In genomic region chr7:128387216-128387615, GRCh38 we compare ENCODE assay signal across 17 cellular contexts. TPM values are rescaled to one million over a fixed set of nuclear protein-coding genes. Genes with fewer than 3 reads are reported as not detected.
DNase-seq lines count a peak whose midpoint lies in the region; ATAC-seq, FAIRE-seq and TF ChIP-seq lines count a peak whose summit lies in the region.
"Had no signal": no experiment of that assay in that cellular context is flagged by ENCODE, and none has a peak within 500 bp of the region (broad histone marks: within the 10 kb centered on the region; RNA-seq: fewer than 3 reads in every experiment).

No MANE protein-coding gene starts in this region.

- POLR2A ChIA-PET in Panc1 (lab: Charles Lee): interaction anchor here (0.6 kb wide), 2 partner anchors 15 to 23 kb away, joined by 12 to 23 read pairs; no protein-coding TSS in a partner anchor
- POLR2A ChIA-PET in activated CD4-positive, alpha-beta T cell treated with anti-CD3 and anti-CD28 coated beads, Interleukin-2, amount 10 ng/mL, durations not matched to agents 7 days and 5 days (lab: Charles Lee): no interaction called here

- no peak overlapping the region for H3K27ac ChIP-seq in Panc1 (ENCODE audit: low read length)
- H3K27ac ChIP-seq in gastroesophageal sphincter: peak overlapping the region in 2 of 4 donors; percentile 21 to 26
- H3K27ac ChIP-seq in pancreas: no peak overlapping the region
- H3K27ac ChIP-seq: ascending aorta, heart left ventricle, testis, VCaP had no signal

- in situ Hi-C loops in Panc1 (cut with HindIII; ENCODE audit: low pct_unique_long_range_greater_than_20kb, low sequenced_read_pairs): no loop called here

- ATAC-seq in Panc1 (peak; percentile 24; the same call in 1 of the 2 replicates), gastroesophageal sphincter (peak; percentile 26), pancreas (peak in 3 of 4 donors; percentile 31 to 49 (median 48)), GM19452 (IDR thresholded peaks at IDR 0.05; ENCODE audit: unreplicated experiment) (no peak), GM18907 (IDR thresholded peaks at IDR 0.05; ENCODE audit: unreplicated experiment) (no peak)

- H3K36me3 Mint-ChIP-seq in activated CD4-positive, alpha-beta T cell treated with anti-CD3 and anti-CD28 coated beads, Interleukin-2, amount 10 ng/mL, durations not matched to agents 7 days and 5 days (ENCODE audit: low read depth): no peaks in the 10 kb centered on the region
- H3K36me3 Mint-ChIP-seq: activated naive CD8-positive, alpha-beta T cell; memory B cell had no signal

- H3K27me3 ChIP-seq in Panc1 (ENCODE audit: control insufficient read depth, insufficient read depth, low read length): no peaks in the 10 kb centered on the region
- peaks cover 20% of the 10 kb centered on the region for H3K27me3 ChIP-seq in gastroesophageal sphincter
- no peaks in the 10 kb centered on the region for H3K27me3 ChIP-seq in pancreas
- H3K27me3 ChIP-seq: ascending aorta, testis had no signal

- DNase-seq in D341Med (ENCODE audit: low spot score) (peak; percentile 37), Panc1 (ENCODE audit: low read depth, low spot score) (no peak), pancreas (no peak)
- DNase-seq in activated CD4-positive, alpha-beta T cell treated with anti-CD3 and anti-CD28 coated beads, Interleukin-2, amount 10 ng/mL, durations not matched to agents 7 days and 5 days: no peak

- H3K27me3 Mint-ChIP-seq in activated CD4-positive, alpha-beta T cell treated with anti-CD3 and anti-CD28 coated beads, Interleukin-2, amount 10 ng/mL, durations not matched to agents 7 days and 5 days: no peaks in the 10 kb centered on the region
- H3K27me3 Mint-ChIP-seq: activated naive CD8-positive, alpha-beta T cell; activated T-helper 17 cell treated with anti-CD3 and anti-CD28 coated beads, Interleukin-2, amount 50 U/mL, for 72 hours; CD8-positive, alpha-beta memory T cell; central memory CD8-positive, alpha-beta T cell; memory B cell had no signal

- no peak overlapping the region for H3K4me3 ChIP-seq in Panc1 (ENCODE audit: low read depth in 2 of 2, low read length in 2 of 2)
- H3K4me3 ChIP-seq in gastroesophageal sphincter: peak overlapping the region in 1 of 2 donors; percentile 11
- H3K4me3 ChIP-seq in pancreas: no peak overlapping the region
- H3K4me3 ChIP-seq: testis had no signal

- H3K9me3 ChIP-seq in Panc1 (ENCODE audit: control insufficient read depth, insufficient read depth, low read depth, low read length) (no peaks in the 10 kb centered on the region), gastroesophageal sphincter (no peaks in the 10 kb centered on the region), pancreas (no peaks in the 10 kb centered on the region)
- H3K9me3 ChIP-seq: ascending aorta, heart left ventricle, testis had no signal

- TF ChIP-seq EP300 in gastroesophageal sphincter (IDR thresholded peaks at IDR 0.05): no peak

- BruUV-seq in Panc1 (replicated peaks; lab: Mats Ljungman, UMichigan): no TSS peak

- no peak for TF ChIP-seq CTCF in Panc1 (IDR thresholded peaks at IDR 0.05)
- TF ChIP-seq CTCF in gastroesophageal sphincter (IDR thresholded peaks at IDR 0.05): no peak
- TF ChIP-seq CTCF in pancreas (IDR thresholded peaks at IDR 0.05): no peak

- H3K36me3 ChIP-seq in Panc1 (ENCODE audit: control insufficient read depth, insufficient read depth, low read length) (no peaks in the 10 kb centered on the region), gastroesophageal sphincter (peaks cover 0 to 11% of the 10 kb centered on the region in 2 donors), pancreas (no peaks in the 10 kb centered on the region)

- H3K4me1 Mint-ChIP-seq in activated CD4-positive, alpha-beta T cell treated with anti-CD3 and anti-CD28 coated beads, Interleukin-2, amount 10 ng/mL, durations not matched to agents 7 days and 5 days: peaks cover 2% of the 10 kb centered on the region
- H3K4me1 Mint-ChIP-seq: activated T-helper 17 cell treated with anti-CD3 and anti-CD28 coated beads, Interleukin-2, amount 50 U/mL, for 72 hours; central memory CD8-positive, alpha-beta T cell had no signal

- CTCF ChIA-PET in Panc1 (lab: Charles Lee): interaction anchor here (0.7 to 2.8 kb wide), 9 partner anchors 8 to 74 kb away, joined by 3 to 66 read pairs (median 5); partner anchors contain the start of gene RBM28
- CTCF ChIA-PET in activated CD4-positive, alpha-beta T cell treated with anti-CD3 and anti-CD28 coated beads, Interleukin-2, amount 10 ng/mL, durations not matched to agents 7 days and 5 days (lab: Charles Lee): interaction anchor here (0.8 to 4.3 kb wide), 11 partner anchors 9 to 65 kb away, joined by 3 to 34 read pairs (median 5); no protein-coding TSS in a partner anchor

- H3K4me1 ChIP-seq in Panc1 (ENCODE audit: control insufficient read depth, insufficient read depth, low read length) (0 out of 2 replicates have a peak, but pooled peaks cover 5% of the 10 kb centered on the region), gastroesophageal sphincter (peaks cover 0 to 11% (median 0%) of the 10 kb centered on the region in 3 donors), pancreas (no peaks in the 10 kb centered on the region)
- H3K4me1 ChIP-seq: ascending aorta had no signal

- no peak for FAIRE-seq in pancreas (lab: Jason Lieb, UNC)

- intact Hi-C loops in Panc1 (cut with micrococcal nuclease; ENCODE audit: unreplicated experiment): loop anchor here (1.0 kb wide), 1 partner anchor 40 kb away; no protein-coding TSS in a partner anchor
- intact Hi-C loops in pancreas (cut with DNase I): loop anchor here in 1 of 3 donors (5.0 kb wide), 1 partner anchor 40 kb away; no protein-coding TSS in a partner anchor

- H3K4me3 Mint-ChIP-seq in activated CD4-positive, alpha-beta T cell treated with anti-CD3 and anti-CD28 coated beads, Interleukin-2, amount 10 ng/mL, durations not matched to agents 7 days and 5 days: no peak overlapping the region
- H3K4me3 Mint-ChIP-seq: activated naive CD8-positive, alpha-beta T cell; activated T-helper 17 cell treated with anti-CD3 and anti-CD28 coated beads, Interleukin-2, amount 50 U/mL, for 72 hours; CD8-positive, alpha-beta memory T cell; central memory CD8-positive, alpha-beta T cell; memory B cell had no signal

- WGBS in gastroesophageal sphincter (ENCODE audit: low coverage in 1 of 2), 2 donors: no CpG with 5 or more reads among the region's 8 CpGs
- WGBS in pancreas, 2 donors: 43 to 50% methylated on average over 8 of the region's 8 CpGs

- no peaks in the 10 kb centered on the region for H3K9me3 Mint-ChIP-seq in activated CD4-positive, alpha-beta T cell treated with anti-CD3 and anti-CD28 coated beads, Interleukin-2, amount 10 ng/mL, durations not matched to agents 7 days and 5 days
- H3K9me3 Mint-ChIP-seq: activated T-helper 17 cell treated with anti-CD3 and anti-CD28 coated beads, Interleukin-2, amount 50 U/mL, for 72 hours; CD8-positive, alpha-beta memory T cell; central memory CD8-positive, alpha-beta T cell; memory B cell had no signal

- no peak overlapping the region for H3K27ac Mint-ChIP-seq in activated CD4-positive, alpha-beta T cell treated with anti-CD3 and anti-CD28 coated beads, Interleukin-2, amount 10 ng/mL, durations not matched to agents 7 days and 5 days
- H3K27ac Mint-ChIP-seq: activated naive CD8-positive, alpha-beta T cell; activated T-helper 17 cell treated with anti-CD3 and anti-CD28 coated beads, Interleukin-2, amount 50 U/mL, for 72 hours; memory B cell had no signal

- TF ChIP-seq POLR2A in gastroesophageal sphincter (IDR thresholded peaks at IDR 0.05): no peak

RNA-seq across cellular contexts. Expression of gene IMPDH1, which starts 22.6 kb away (rescaled TPM):
- 114 TPM for total RNA-seq in Panc1 (2021; ENCODE audit: unreplicated experiment)
- 176 TPM for polyA plus RNA-seq in Panc1 (2012; ENCODE audit: insufficient read length)
- 10 to 100 TPM; 36.9 to 87.1 (median 43.3) TPM for total RNA-seq in gastroesophageal sphincter
- total RNA-seq in pancreas: 10 to 100 TPM; 16.8 to 25.7 (median 19.8) TPM
- 10 to 100 TPM; 18.3 to 26.0 TPM for polyA plus RNA-seq in pancreas
- 10 to 100 TPM; 70.4 to 72.3 TPM for total RNA-seq in activated CD4-positive, alpha-beta T cell treated with anti-CD3 and anti-CD28 coated beads, Interleukin-2, amount 10 ng/mL, durations not matched to agents 7 days and 5 days

RNA-seq across cellular contexts. Expression of gene PRRT4, which starts 25.7 kb away (rescaled TPM):
- 0.77 TPM for total RNA-seq in Panc1 (2021; ENCODE audit: unreplicated experiment)
- 0.73 TPM for polyA plus RNA-seq in Panc1 (2012; ENCODE audit: insufficient read length)
- 1 to 10 TPM in 1 of 4 donors, under 1 TPM in 3; 0.40 to 1.2 (median 0.82) TPM for total RNA-seq in gastroesophageal sphincter
- total RNA-seq in pancreas: under 1 TPM in 2 of 6 donors, not detected in 4; 0.31 to 0.75 TPM
- under 1 TPM; 0.21 to 0.61 TPM for polyA plus RNA-seq in pancreas
- total RNA-seq in activated CD4-positive, alpha-beta T cell treated with anti-CD3 and anti-CD28 coated beads, Interleukin-2, amount 10 ng/mL, durations not matched to agents 7 days and 5 days: under 1 TPM; 0.21 to 0.25 TPM
- total RNA-seq: dermis microvascular lymphatic vessel endothelial cell had no signal

RNA-seq across cellular contexts. Expression of gene RBM28, which starts 43.5 kb away (rescaled TPM):
- total RNA-seq in Panc1 (2021; ENCODE audit: unreplicated experiment) (54.1 TPM), gastroesophageal sphincter (10 to 100 TPM; 12.7 to 27.1 (median 19.5) TPM), pancreas (10 to 100 TPM; 10.9 to 18.8 (median 16.1) TPM)
- 29.8 TPM for polyA plus RNA-seq in Panc1 (2012; ENCODE audit: insufficient read length)
- polyA plus RNA-seq in pancreas: 10 to 100 TPM; 26.3 to 31.8 TPM
- 10 to 100 TPM; 35.1 to 37.3 TPM for total RNA-seq in activated CD4-positive, alpha-beta T cell treated with anti-CD3 and anti-CD28 coated beads, Interleukin-2, amount 10 ng/mL, durations not matched to agents 7 days and 5 days

Comparison
In these comparisons a context has a peak if more than half of its experiments do, and no peak if none do; other contexts are left out.
1. ATAC-seq: peak in Panc1 (single experiment), gastroesophageal sphincter (single experiment) and pancreas (3 of 4); none in GM19452 (single experiment) and GM18907 (single experiment).